8 cellular contexts compared by ENCODE assay signal in genomic region chr19:45424191-45425058, GRCh38. TPM values are rescaled to one million over a fixed set of nuclear protein-coding genes. Genes with fewer than 3 reads are reported as not detected.
DNase-seq lines count a peak whose midpoint lies in the region; ATAC-seq, FAIRE-seq and TF ChIP-seq lines count a peak whose summit lies in the region.

No MANE protein-coding gene starts in this region.

- H3K4me3 ChIP-seq in K562, result peak overlapping the region; percentile 54
- peak overlapping the region; percentile 84 for H3K4me3 ChIP-seq in iPS-18c (ENCODE audit: insufficient read depth, low read depth, low read length)
- peak overlapping the region; percentile 80 to 91 (median 84) for H3K4me3 ChIP-seq in skeletal muscle tissue (ENCODE audit: low read length in 3 of 3)

- peaks cover 21% of the 10 kb centered on the region for H3K79me2 ChIP-seq in K562 (ENCODE audit: control insufficient read depth, insufficient read depth, low read length)

- TF ChIP-seq EP300 in K562 (IDR thresholded peaks at IDR 0.05; ENCODE audit: low read length), result peak; percentile 87

- H3K27ac ChIP-seq in K562 (ENCODE audit: extremely low read depth, low read depth, low read length), result peak overlapping the region; percentile 99
- peak overlapping the region; percentile 77 for H3K27ac ChIP-seq in skeletal muscle tissue (ENCODE audit: low read depth, low read length)

- under 1% methylated on average over 17 of the region's 24 CpGs for WGBS in K562 (ENCODE audit: insufficient coverage, low coverage, missing lambda C conversion rate)

- ATAC-seq in HG02642 (IDR thresholded peaks at IDR 0.05; ENCODE audit: poor library complexity, unreplicated experiment), result peak; percentile 16
- peak; percentile 73 for ATAC-seq in K562
- no peak for ATAC-seq in GM19035 (IDR thresholded peaks at IDR 0.05; ENCODE audit: unreplicated experiment)

- TF ChIP-seq CTCF in K562 (IDR thresholded peaks at IDR 0.05 in 2 of 3, conservative IDR thresholded peaks at IDR 0.05 in 1 of 3; ENCODE audit: insufficient read depth in 2 of 3, low read depth in 1 of 3, low read length in 3 of 3), result no peak

- TSS peak; percentile 82 for BruUV-seq in K562 (replicated peaks; lab: Mats Ljungman, UMichigan)

- H3K27me3 ChIP-seq in K562 (ENCODE audit: control insufficient read depth in 2 of 2, insufficient read depth in 2 of 2, low read length in 2 of 2) (no peaks in the 10 kb centered on the region), skeletal muscle tissue (ENCODE audit: control insufficient read depth in 3 of 3, insufficient read depth in 3 of 3, low read length in 3 of 3) (no peaks in the 10 kb centered on the region)

- in situ Hi-C loops in K562 (cut with MboI), result no loop called here

- CTCF ChIA-PET in K562 (lab: Yijun Ruan, JAX; ENCODE audit: low intra/inter-chr PET ratio), result interaction anchor here (1.0 to 1.1 kb wide), 2 partner anchors 52 to 218 kb away, joined by 3 to 6 read pairs; no protein-coding TSS in a partner anchor

- FAIRE-seq in K562 (lab: Jason Lieb, UNC), result peak; percentile 93

- no peaks in the 10 kb centered on the region for H3K9me3 ChIP-seq in K562 (replicated peaks; ENCODE audit: control insufficient read depth, insufficient read depth, low read depth, low read length)
- no peaks in the 10 kb centered on the region for H3K9me3 ChIP-seq in iPS-18c (ENCODE audit: control insufficient read depth, insufficient read depth, low read length)
- H3K9me3 ChIP-seq in skeletal muscle tissue (ENCODE audit: control insufficient read depth in 3 of 3, low read length in 3 of 3), result no peaks in the 10 kb centered on the region

- peaks cover 22% of the 10 kb centered on the region; the same call in 2 of the 3 replicates for H3K36me3 ChIP-seq in K562 (ENCODE audit: control insufficient read depth, insufficient read depth, low read length)
- H3K36me3 ChIP-seq in skeletal muscle tissue (ENCODE audit: control insufficient read depth in 3 of 3, insufficient read depth in 3 of 3, low read length in 3 of 3), result peaks cover 9 to 10% (median 10%) of the 10 kb centered on the region in 3 donors

- TF ChIP-seq POLR2A in K562 (conservative IDR thresholded peaks at IDR 0.05), result peak; percentile 86

- no peaks in the 10 kb centered on the region for H3K9me1 ChIP-seq in K562 (ENCODE audit: control insufficient read depth, insufficient read depth, low read length)

- H3K4me2 ChIP-seq in K562 (ENCODE audit: insufficient read depth, low read length), result peak overlapping the region; percentile 91

- H3K4me1 ChIP-seq in K562 (replicated peaks in 1 of 2; ENCODE audit: control insufficient read depth in 2 of 2, insufficient read depth in 2 of 2, low read length in 2 of 2), result peaks cover 22 to 58% of the 10 kb centered on the region in 2 experiments; a peak in 4 of 5 replicates
- H3K4me1 ChIP-seq in skeletal muscle tissue (ENCODE audit: control insufficient read depth in 3 of 3, insufficient read depth in 3 of 3, low read length in 3 of 3), result peaks cover 19 to 31% (median 27%) of the 10 kb centered on the region in 3 donors

- peak overlapping the region; percentile 93 for H3K9ac ChIP-seq in K562 (ENCODE audit: insufficient read depth in 1 of 2, low read depth in 2 of 2, low read length in 2 of 2)
- H3K9ac ChIP-seq in skeletal muscle tissue (ENCODE audit: low read depth in 1 of 3, low read length in 3 of 3), result peak overlapping the region; percentile 78 to 92 (median 86)

- intact Hi-C loops in K562 (cut with micrococcal nuclease), result loop anchor here (2.0 to 5.0 kb wide), 2 partner anchors 20 to 133 kb away; partner anchors contain the start of gene PPP1R13L

- DNase-seq in DMS53 (lab: John Stamatoyannopoulos, UW) (peak; percentile 91), RPMI7951 (ENCODE audit: low read depth) (peak; percentile 97), K562 (ENCODE audit: extremely low read depth in 1 of 4, low spot score in 3 of 4) (peak; percentile 69 to 89 (median 74))
- no peak for DNase-seq in central memory CD4-positive, alpha-beta T cell

- no peak for TF ChIP-seq RAD21 in K562 (CRISPR knock-in tag; conservative IDR thresholded peaks at IDR 0.05 in 1 of 2, IDR thresholded peaks at IDR 0.05 in 1 of 2)

- POLR2A ChIA-PET in K562 (lab: Yijun Ruan, JAX), result interaction anchor here (0.5 to 2.6 kb wide), 13 partner anchors 11 to 214 kb away, joined by 3 to 10 read pairs (median 3); partner anchors contain the start of gene FOSB

- peak overlapping the region; percentile 86 for H2AFZ ChIP-seq in K562 (ENCODE audit: low read depth, low read length)

- H4K20me1 ChIP-seq in K562 (replicated peaks; ENCODE audit: control insufficient read depth, insufficient read depth, low read length), result no peaks in the 10 kb centered on the region

RNA-seq across cellular contexts. Expression of gene ERCC1, which starts 0.7 kb away (rescaled TPM):
- 138 and 144 TPM in 2 replicates for total RNA-seq in RPMI7951 (2014; rRNA removed; shearing (Covaris generic))
- total RNA-seq in K562 (2011; cell fraction: chromatin; rRNA removed; ENCODE audit: low replicate concordance), result 39.0 and 101 TPM in 2 replicates
- total RNA-seq in K562 (2011; cell fraction: nucleolus; rRNA removed), result 64.0 and 74.7 TPM in 2 replicates
- total RNA-seq in K562 (2011; cell fraction: nucleoplasm; rRNA removed), result 56.7 and 74.6 TPM in 2 replicates
- total RNA-seq in K562 (2014; rRNA removed) (87.1 and 89.4 TPM in 2 replicates), K562 (2014; rRNA removed; fragmentation: Illumina TruSeq; extraction: Trizol) (31.1 and 37.7 TPM in 2 replicates), K562 (2015; rRNA removed; fragmentation: Illumina TruSeq; extraction: Trizol) (49.9 and 57.3 TPM in 2 replicates), K562 (2021) (75.1 and 75.5 TPM in 2 replicates), skeletal muscle tissue (56.9 TPM)
- polyA plus RNA-seq in K562 (2011; rRNA removed) (60.0 and 67.5 TPM in 2 replicates), K562 (2014; fragmentation: Illumina TruSeq; extraction: Trizol) (70.3 and 86.8 TPM in 2 replicates), K562 (2014; fragmentation: Nextera tagmentation; extraction: Ambion mirVana) (10 to 100 TPM in 1 of 2 experiments, 1 to 10 TPM in 1; 9.3 to 17.0 TPM), K562 (2014; rRNA removed) (92.6 and 95.8 TPM in 2 replicates)
- polyA plus RNA-seq in K562 (2011; cell fraction: cytosol; rRNA removed), result 85.4 and 165 TPM in 2 replicates
- 90.3 and 164 TPM in 2 replicates for polyA plus RNA-seq in K562 (2011; cell fraction: nucleus; rRNA removed)
- 61.5 and 139 TPM in 2 replicates for polyA plus RNA-seq in K562 (2012)
- 19.6 and 33.4 TPM in 2 replicates for polyA minus RNA-seq in K562 (2011; rRNA and poly(A)+ RNA removed)
- polyA minus RNA-seq in K562 (2011; cell fraction: cytosol; rRNA and poly(A)+ RNA removed), result 57.8 and 74.6 TPM in 2 replicates
- polyA minus RNA-seq in K562 (2011; cell fraction: nucleus; rRNA and poly(A)+ RNA removed), result 37.8 and 41.3 TPM in 2 replicates

RNA-seq across cellular contexts. Expression of gene POLR1G, which starts 18.0 kb away (rescaled TPM):
- 6.2 and 9.0 TPM in 2 replicates for total RNA-seq in RPMI7951 (2014; rRNA removed; shearing (Covaris generic))
- total RNA-seq in K562 (2011; cell fraction: chromatin; rRNA removed; ENCODE audit: low replicate concordance), result 7.5 and 14.6 TPM in 2 replicates
- 11.1 and 14.3 TPM in 2 replicates for total RNA-seq in K562 (2011; cell fraction: nucleolus; rRNA removed)
- total RNA-seq in K562 (2011; cell fraction: nucleoplasm; rRNA removed), result 9.8 and 10.3 TPM in 2 replicates
- total RNA-seq in K562 (2014; rRNA removed) (36.6 and 50.6 TPM in 2 replicates), K562 (2014; rRNA removed; fragmentation: Illumina TruSeq; extraction: Trizol) (19.7 and 22.7 TPM in 2 replicates), K562 (2015; rRNA removed; fragmentation: Illumina TruSeq; extraction: Trizol) (50.1 and 51.0 TPM in 2 replicates), K562 (2021) (27.4 and 32.1 TPM in 2 replicates), skeletal muscle tissue (7.3 TPM)
- polyA plus RNA-seq in K562 (2011; rRNA removed) (8.5 and 9.7 TPM in 2 replicates), K562 (2014; fragmentation: Illumina TruSeq; extraction: Trizol) (32.6 and 37.4 TPM in 2 replicates), K562 (2014; fragmentation: Nextera tagmentation; extraction: Ambion mirVana) (1 to 10 TPM; 3.0 to 6.4 TPM), K562 (2014; rRNA removed) (29.2 and 31.7 TPM in 2 replicates)
- polyA plus RNA-seq in K562 (2011; cell fraction: cytosol; rRNA removed), result 11.0 and 17.1 TPM in 2 replicates
- 3.6 and 6.6 TPM in 2 replicates for polyA plus RNA-seq in K562 (2011; cell fraction: nucleus; rRNA removed)
- polyA plus RNA-seq in K562 (2012), result 5.1 and 14.9 TPM in 2 replicates
- polyA minus RNA-seq in K562 (2011; rRNA and poly(A)+ RNA removed), result 4.5 and 4.9 TPM in 2 replicates
- polyA minus RNA-seq in K562 (2011; cell fraction: cytosol; rRNA and poly(A)+ RNA removed), result 12.2 and 12.9 TPM in 2 replicates
- polyA minus RNA-seq in K562 (2011; cell fraction: nucleus; rRNA and poly(A)+ RNA removed), result 3.0 and 3.8 TPM in 2 replicates

RNA-seq across cellular contexts. Expression of gene PPP1R13L, which starts 19.6 kb away (rescaled TPM):
- total RNA-seq in RPMI7951 (2014; rRNA removed; shearing (Covaris generic)), result 4.5 and 5.3 TPM in 2 replicates
- total RNA-seq in K562 (2011; cell fraction: chromatin; rRNA removed; ENCODE audit: low replicate concordance), result 13.7 and 25.0 TPM in 2 replicates
- 14.5 and 17.6 TPM in 2 replicates for total RNA-seq in K562 (2011; cell fraction: nucleolus; rRNA removed)
- total RNA-seq in K562 (2011; cell fraction: nucleoplasm; rRNA removed), result 15.8 and 21.6 TPM in 2 replicates
- total RNA-seq in K562 (2014; rRNA removed) (2.3 TPM in 2 replicates), K562 (2014; rRNA removed; fragmentation: Illumina TruSeq; extraction: Trizol) (0.84 and 1.0 TPM in 2 replicates), K562 (2015; rRNA removed; fragmentation: Illumina TruSeq; extraction: Trizol) (0.83 and 0.94 TPM in 2 replicates), K562 (2021) (4.5 and 6.7 TPM in 2 replicates), skeletal muscle tissue (not detected)
- polyA plus RNA-seq in K562 (2011; rRNA removed) (2.0 and 6.6 TPM in 2 replicates), K562 (2014; fragmentation: Illumina TruSeq; extraction: Trizol) (2.7 and 3.6 TPM in 2 replicates), K562 (2014; fragmentation: Nextera tagmentation; extraction: Ambion mirVana) (under 1 TPM; 0.32 to 0.82 TPM), K562 (2014; rRNA removed) (1.7 and 3.7 TPM in 2 replicates)
- polyA plus RNA-seq in K562 (2011; cell fraction: cytosol; rRNA removed), result 2.6 and 3.5 TPM in 2 replicates
- polyA plus RNA-seq in K562 (2011; cell fraction: nucleus; rRNA removed), result 16.5 and 21.1 TPM in 2 replicates
- 7.4 and 23.3 TPM in 2 replicates for polyA plus RNA-seq in K562 (2012)
- polyA minus RNA-seq in K562 (2011; rRNA and poly(A)+ RNA removed), result 1.6 and 2.6 TPM in 2 replicates
- 2.4 and 7.6 TPM in 2 replicates for polyA minus RNA-seq in K562 (2011; cell fraction: cytosol; rRNA and poly(A)+ RNA removed)
- polyA minus RNA-seq in K562 (2011; cell fraction: nucleus; rRNA and poly(A)+ RNA removed), result 3.1 and 6.1 TPM in 2 replicates

RNA-seq across cellular contexts. Expression of gene FOSB, which starts 43.4 kb away (rescaled TPM):
- 0.96 and 1.6 TPM in 2 replicates for total RNA-seq in RPMI7951 (2014; rRNA removed; shearing (Covaris generic))
- 2.1 and 8.8 TPM in 2 replicates for total RNA-seq in K562 (2011; cell fraction: chromatin; rRNA removed; ENCODE audit: low replicate concordance)
- total RNA-seq in K562 (2011; cell fraction: nucleolus; rRNA removed), result 4.2 and 6.7 TPM in 2 replicates
- total RNA-seq in K562 (2011; cell fraction: nucleoplasm; rRNA removed), result 3.9 and 4.5 TPM in 2 replicates
- total RNA-seq in K562 (2014; rRNA removed) (1.2 and 1.6 TPM in 2 replicates), K562 (2014; rRNA removed; fragmentation: Illumina TruSeq; extraction: Trizol) (0.73 TPM in 2 replicates), K562 (2015; rRNA removed; fragmentation: Illumina TruSeq; extraction: Trizol) (0.18 and 0.26 TPM in 2 replicates), K562 (2021) (2.4 and 2.7 TPM in 2 replicates), skeletal muscle tissue (42.8 TPM)
- polyA plus RNA-seq in K562 (2011; rRNA removed) (0.25 and 0.27 TPM in 2 replicates), K562 (2014; fragmentation: Illumina TruSeq; extraction: Trizol) (1.2 and 1.4 TPM in 2 replicates), K562 (2014; fragmentation: Nextera tagmentation; extraction: Ambion mirVana) (under 1 TPM; 0.11 to 0.30 TPM), K562 (2014; rRNA removed) (0.93 and 2.9 TPM in 2 replicates)
- polyA plus RNA-seq in K562 (2011; cell fraction: cytosol; rRNA removed), result 0.32 and 0.52 TPM in 2 replicates
- polyA plus RNA-seq in K562 (2011; cell fraction: nucleus; rRNA removed), result 1.8 and 3.8 TPM in 2 replicates
- 0.76 and 1.3 TPM in 2 replicates for polyA plus RNA-seq in K562 (2012)
- polyA minus RNA-seq in K562 (2011; rRNA and poly(A)+ RNA removed), result 0.54 and 0.77 TPM in 2 replicates
- 0.55 and 0.76 TPM in 2 replicates for polyA minus RNA-seq in K562 (2011; cell fraction: cytosol; rRNA and poly(A)+ RNA removed)
- 2.8 and 3.6 TPM in 2 replicates for polyA minus RNA-seq in K562 (2011; cell fraction: nucleus; rRNA and poly(A)+ RNA removed)

RNA-seq across cellular contexts. Expression of gene ERCC2, which starts 54.1 kb away (rescaled TPM):
- 15.7 and 17.4 TPM in 2 replicates for total RNA-seq in RPMI7951 (2014; rRNA removed; shearing (Covaris generic))
- total RNA-seq in K562 (2011; cell fraction: chromatin; rRNA removed; ENCODE audit: low replicate concordance), result 133 and 285 TPM in 2 replicates
- 121 and 134 TPM in 2 replicates for total RNA-seq in K562 (2011; cell fraction: nucleolus; rRNA removed)
- total RNA-seq in K562 (2011; cell fraction: nucleoplasm; rRNA removed), result 92.9 and 95.2 TPM in 2 replicates
- total RNA-seq in K562 (2014; rRNA removed), result 26.4 and 29.8 TPM in 2 replicates
- total RNA-seq in K562 (2014; rRNA removed; fragmentation: Illumina TruSeq; extraction: Trizol), result 12.0 and 15.0 TPM in 2 replicates
- total RNA-seq in K562 (2015; rRNA removed; fragmentation: Illumina TruSeq; extraction: Trizol), result 12.9 and 13.9 TPM in 2 replicates
- total RNA-seq in K562 (2021), result 55.9 and 57.7 TPM in 2 replicates
- 23.4 and 52.4 TPM in 2 replicates for polyA plus RNA-seq in K562 (2011; rRNA removed)
- 23.5 and 48.2 TPM in 2 replicates for polyA plus RNA-seq in K562 (2011; cell fraction: cytosol; rRNA removed)
- polyA plus RNA-seq in K562 (2011; cell fraction: nucleus; rRNA removed), result 142 and 172 TPM in 2 replicates
- 37.7 and 45.1 TPM in 2 replicates for polyA plus RNA-seq in K562 (2012)
- 28.5 and 32.7 TPM in 2 replicates for polyA plus RNA-seq in K562 (2014; fragmentation: Illumina TruSeq; extraction: Trizol)
- 1 to 10 TPM; 2.2 to 2.4 TPM for polyA plus RNA-seq in K562 (2014; fragmentation: Nextera tagmentation; extraction: Ambion mirVana)
- polyA plus RNA-seq in K562 (2014; rRNA removed), result 31.1 and 31.6 TPM in 2 replicates
- polyA minus RNA-seq in K562 (2011; rRNA and poly(A)+ RNA removed), result 51.5 and 54.5 TPM in 2 replicates
- polyA minus RNA-seq in K562 (2011; cell fraction: cytosol; rRNA and poly(A)+ RNA removed), result 26.8 and 33.6 TPM in 2 replicates
- polyA minus RNA-seq in K562 (2011; cell fraction: nucleus; rRNA and poly(A)+ RNA removed), result 37.0 and 57.0 TPM in 2 replicates
- total RNA-seq in skeletal muscle tissue, result 7.3 TPM
